In genomic region chr2:82939211-82939610, GRCh38 we compare ENCODE assay signal across 9 cellular contexts.
"Had no signal": no experiment of that assay in that cellular context is flagged by ENCODE, and none has a peak within 500 bp of the region (broad histone marks: within the 10 kb centered on the region; RNA-seq: fewer than 3 reads in every experiment).

No MANE protein-coding gene starts in this region.

- H3K4me3 Mint-ChIP-seq: H9 had no signal

- H3K4me3 ChIP-seq: GM23248 had no signal

- H3K4me2 ChIP-seq: KMS-11 had no signal

- H3K27ac ChIP-seq: GM23248, HL-60, KMS-11 had no signal

- H2AFZ ChIP-seq: GM23248 had no signal

- H3K27ac Mint-ChIP-seq: H9 had no signal

- FAIRE-seq: H1, H54 had no signal

- H3K9ac ChIP-seq: GM23248, KMS-11 had no signal

- DNase-seq: GM23248, H9, HCEC 1CT, IMR-90, KBM-7 had no signal
